25 cellular contexts compared by ENCODE assay signal in the genomic region with DNA sequence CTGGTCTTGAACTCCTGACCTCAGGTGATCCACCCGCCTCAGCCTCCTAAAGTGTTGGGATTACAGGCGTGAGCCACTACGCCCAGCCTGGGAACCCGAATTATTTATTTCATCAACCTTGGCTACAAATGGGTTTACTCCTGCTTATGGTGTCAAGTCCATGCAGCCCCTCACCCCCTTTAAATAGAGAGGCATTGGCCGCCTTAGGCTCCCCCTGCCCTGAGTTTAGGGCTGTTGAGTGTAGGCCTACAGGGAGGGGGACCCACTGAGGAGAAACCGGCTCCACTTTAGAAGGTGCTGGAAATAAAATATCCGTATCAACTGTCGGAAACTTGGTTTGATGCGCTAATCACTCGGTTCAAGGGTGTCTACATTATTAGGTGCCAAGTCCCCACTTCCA. TPM values are rescaled to one million over a fixed set of nuclear protein-coding genes. Genes with fewer than 3 reads are reported as not detected.
DNase-seq lines count a peak whose midpoint lies in the region; ATAC-seq, FAIRE-seq and TF ChIP-seq lines count a peak whose summit lies in the region.
"Had no signal": no experiment of that assay in that cellular context is flagged by ENCODE, and none has a peak within 500 bp of the region (broad histone marks: within the 10 kb centered on the region; RNA-seq: fewer than 3 reads in every experiment).

No MANE protein-coding gene starts in this region.

- H2AK5ac ChIP-seq in H1 (ENCODE audit: low read depth, low read length), result no peak overlapping the region

- no peak overlapping the region for H3K14ac ChIP-seq in H1 (ENCODE audit: insufficient read length)

- POLR2A ChIA-PET in H1 (lab: Charles Lee; ENCODE audit: partially characterized antibody), result interaction anchor here (1.0 to 16.7 kb wide), 4 partner anchors 14 to 455 kb away, joined by 3 to 192 read pairs (median 4); partner anchors contain the start of gene SP8

- peaks cover 81% of the 10 kb centered on the region for H3K27me3 ChIP-seq in HUES6 (ENCODE audit: control insufficient read depth, insufficient read depth, low read length)
- peaks cover 10 to 48% (median 34%) of the 10 kb centered on the region in 4 experiments for H3K27me3 ChIP-seq in H1 (replicated peaks in 1 of 4; ENCODE audit: control insufficient read depth in 3 of 4, extremely low read depth in 1 of 4, insufficient read depth in 3 of 4, low read length in 3 of 4)
- H3K27me3 ChIP-seq in right cardiac atrium (ENCODE audit: control insufficient read depth, insufficient read depth), result peaks cover 15% of the 10 kb centered on the region

- no peak for TF ChIP-seq RAD21 in H1 (IDR thresholded peaks at IDR 0.05 in 1 of 2, conservative IDR thresholded peaks at IDR 0.05 in 1 of 2; ENCODE audit: low read depth in 2 of 2, low read length in 2 of 2)

- H3K23me2 ChIP-seq in H1 (ENCODE audit: low read depth, low read length), result peaks cover 20% of the 10 kb centered on the region

- H3K4me3 Mint-ChIP-seq in neural crest cell, result peak overlapping the region; percentile 83

- H3K18ac ChIP-seq in H1 (ENCODE audit: extremely low read depth, low read length), result peak overlapping the region; percentile 80; the same call in 1 of the 2 replicates

- H3K56ac ChIP-seq in H1 (replicated peaks; ENCODE audit: insufficient read length, low read depth, low read length), result no peak overlapping the region

- in situ Hi-C loops in G401 (cut with HindIII; ENCODE audit: low sequenced_read_pairs), result no loop called here

- H4K5ac ChIP-seq in H1 (ENCODE audit: insufficient read length, low read depth, low read length), result no peak overlapping the region

- H3K27ac Mint-ChIP-seq in neural crest cell (ENCODE audit: unreplicated experiment), result no peak overlapping the region

- TF ChIP-seq POLR2A in H1 (IDR thresholded peaks at IDR 0.05; ENCODE audit: control extremely low read depth in 1 of 2, low read depth in 2 of 2, low read length in 2 of 2), result no peak

- H3K79me1 ChIP-seq in H1 (ENCODE audit: low read depth, low read length), result no peaks in the 10 kb centered on the region

- peaks cover 0 to 9% of the 10 kb centered on the region in 2 experiments; a peak in 2 of 4 replicates for H3K79me2 ChIP-seq in H1 (ENCODE audit: control insufficient read depth in 1 of 2, insufficient read depth in 2 of 2, low read length in 2 of 2)

- H4K8ac ChIP-seq in H1 (ENCODE audit: extremely low read depth, insufficient read depth, low read length), result no peak overlapping the region

- TF ChIP-seq CTCF in H1 (IDR thresholded peaks at IDR 0.05; ENCODE audit: control extremely low read depth in 1 of 3, insufficient read depth in 1 of 3, low read depth in 1 of 3, low read length in 3 of 3), result no peak
- TF ChIP-seq CTCF in neural crest cell (conservative IDR thresholded peaks at IDR 0.05), result no peak

- no peak overlapping the region for H2BK5ac ChIP-seq in H1 (ENCODE audit: low read depth, low read length)

- no peak overlapping the region for H3K23ac ChIP-seq in H1 (ENCODE audit: insufficient read length)

- H3K27ac ChIP-seq in HUES6 (ENCODE audit: low read depth, low read length) (no peak overlapping the region; the same call in 1 of the 2 replicates), H1 (ENCODE audit: low read depth, low read length) (no peak overlapping the region; the same call in 1 of the 2 replicates), right cardiac atrium (ENCODE audit: low read length) (no peak overlapping the region)
- H3K27ac ChIP-seq: GM23248, PC-9 had no signal

- H3K9me3 ChIP-seq in ES-I3 (ENCODE audit: control insufficient read depth, insufficient read depth, low read length) (no peaks in the 10 kb centered on the region), HUES6 (ENCODE audit: control insufficient read depth, insufficient read depth, low read depth, low read length) (no peaks in the 10 kb centered on the region), H1 (ENCODE audit: insufficient read depth in 2 of 2, low read depth in 1 of 2, low read length in 1 of 2) (no peaks in the 10 kb centered on the region), right cardiac atrium (ENCODE audit: control insufficient read depth, low read length) (peaks cover 1% of the 10 kb centered on the region)
- H3K9me3 ChIP-seq: BE2C, MG63 had no signal

- H4K91ac ChIP-seq in H1 (replicated peaks; ENCODE audit: insufficient read length, low read length), result peak overlapping the region; percentile 75

- peak in 1 of 2 experiments; percentile 63 for DNase-seq in H1 (ENCODE audit: low read depth in 1 of 2, low spot score in 2 of 2)
- no peak for DNase-seq in neural crest cell (ENCODE audit: low read depth, low spot score)
- no peak for DNase-seq in right cardiac atrium
- no peak for DNase-seq in iPS-NIHi11 (ENCODE audit: low spot score)
- DNase-seq in SIG-M5 treated with dmso at 0.1 percent for 504 hours (lab: John Stamatoyannopoulos, UW; ENCODE audit: unreplicated experiment), result no peak
- no peak for DNase-seq in G401 (ENCODE audit: low spot score)
- DNase-seq: 8988T, ACHN, BE2C, Calu3, DMS79 treated with DMSO at 0.1 percent for 48 hours, GM23248, KG1, MG63, NCI-H2029, NCI-H446, NCI-H524 treated with DMSO at 0.1 percent for 48 hours, NCI-H774, PC-9, Right ventricle myocardium superior had no signal

- peaks cover 93% of the 10 kb centered on the region for H3K27me3 Mint-ChIP-seq in neural crest cell (ENCODE audit: low read depth)

- H3K4ac ChIP-seq in H1 (replicated peaks; ENCODE audit: insufficient read length, low read depth, low read length), result no peak overlapping the region

- H2BK20ac ChIP-seq in H1 (ENCODE audit: low read length), result no peak overlapping the region

- H3K9me3 Mint-ChIP-seq in neural crest cell, result no peaks in the 10 kb centered on the region

- TF ChIP-seq EP300 in H1 (IDR thresholded peaks at IDR 0.05; ENCODE audit: borderline replicate concordance in 1 of 2, low read depth in 2 of 2, low read length in 2 of 2), result no peak

- no peak overlapping the region for H2AFZ ChIP-seq in H1 (ENCODE audit: low read length)
- H2AFZ ChIP-seq: GM23248, PC-9 had no signal

- H3K9ac ChIP-seq in ES-I3 (ENCODE audit: low read depth, low read length), result peak overlapping the region; percentile 30; the same call in 1 of the 2 replicates
- no peak overlapping the region for H3K9ac ChIP-seq in HUES6 (ENCODE audit: low read length)
- H3K9ac ChIP-seq in H1 (replicated peaks in 1 of 4; ENCODE audit: extremely low read depth in 1 of 4, low read depth in 3 of 4, low read length in 3 of 4), result no peak overlapping the region
- H3K9ac ChIP-seq: GM23248 had no signal

- peak overlapping the region; percentile 97 for H2BK120ac ChIP-seq in H1 (replicated peaks; ENCODE audit: low read depth, low read length)

- H3K36me3 ChIP-seq in ES-I3 (ENCODE audit: insufficient read depth, low read length) (no peaks in the 10 kb centered on the region), HUES6 (ENCODE audit: control insufficient read depth, insufficient read depth, low read length) (no peaks in the 10 kb centered on the region), H1 (ENCODE audit: control insufficient read depth in 2 of 4, insufficient read depth in 4 of 4, low read length in 3 of 4) (no peaks in the 10 kb centered on the region)
- H3K36me3 ChIP-seq: BE2C, MG63 had no signal

- FAIRE-seq in H1 (lab: Jason Lieb, UNC), result no peak
- FAIRE-seq: GM18507 had no signal

- no peak for ATAC-seq in right cardiac atrium

- no peaks in the 10 kb centered on the region for H4K20me1 ChIP-seq in H1 (replicated peaks in 1 of 2; ENCODE audit: control insufficient read depth in 1 of 2, insufficient read depth in 2 of 2, low read length in 2 of 2)

- WGBS in H1 (ENCODE audit: extremely low coverage in 1 of 2, insufficient coverage in 1 of 2, insufficient read length in 1 of 2, insufficient replicate concordance in 2 of 2, low coverage in 1 of 2, low lambda C conversion rate in 2 of 2, missing lambda C conversion rate in 1 of 2), 2 experiments, result 11% methylated on average over 10 of the region's 10 CpGs; no CpG with 5 or more reads in 1 of the 2 experiments
- 16% methylated on average over 10 of the region's 10 CpGs for WGBS in right cardiac atrium

- no peaks in the 10 kb centered on the region for H3K36me3 Mint-ChIP-seq in neural crest cell (ENCODE audit: low read depth)

- intact Hi-C loops in right cardiac atrium (cut with DNase I), result no loop called here

- H3K4me1 ChIP-seq in ES-I3 (ENCODE audit: insufficient read depth, low read length) (peaks cover 10% of the 10 kb centered on the region; the same call in 1 of the 2 replicates), HUES6 (ENCODE audit: control insufficient read depth, insufficient read depth, low read length) (peaks cover 58% of the 10 kb centered on the region), H1 (replicated peaks in 1 of 4; ENCODE audit: control insufficient read depth in 3 of 4, insufficient read depth in 4 of 4, low read length in 3 of 4) (peaks cover 12 to 29% (median 20%) of the 10 kb centered on the region in 4 experiments; a peak in 6 of 7 replicates), right cardiac atrium (ENCODE audit: control insufficient read depth, insufficient read depth, low read length) (peaks cover 4% of the 10 kb centered on the region)
- H3K4me1 ChIP-seq: BE2C had no signal

- no peak overlapping the region for H2BK15ac ChIP-seq in H1 (ENCODE audit: low read length)

- peaks cover 70% of the 10 kb centered on the region for H3K4me1 Mint-ChIP-seq in neural crest cell

- CTCF ChIA-PET in H1 (lab: Charles Lee; ENCODE audit: partially characterized antibody), result interaction anchor here (5.9 kb wide), 1 partner anchor 13 kb away, joined by 48 read pairs; no protein-coding TSS in a partner anchor

- H3K4me2 ChIP-seq in H1 (ENCODE audit: insufficient read depth in 1 of 2, low read depth in 2 of 2, low read length in 2 of 2), result peak overlapping the region; percentile 97 to 99
- H3K4me2 ChIP-seq: PC-9 had no signal

- H3K4me3 ChIP-seq in HUES6 (ENCODE audit: low read depth, low read length), result peak overlapping the region; percentile 51
- H3K4me3 ChIP-seq in H1 (ENCODE audit: extremely low read depth in 1 of 4, insufficient read depth in 2 of 4, low read depth in 3 of 4, low read length in 4 of 4), result peak overlapping the region in 3 of 4 experiments; percentile 11 to 76 (median 38); a peak in 5 of 8 replicates
- no peak overlapping the region for H3K4me3 ChIP-seq in right cardiac atrium (ENCODE audit: low read length)
- H3K4me3 ChIP-seq: GM23248, MG63, PC-9 had no signal

- 0 out of 2 replicates have a peak overlapping the region, but pooled peaks have one; percentile 71 for H2BK12ac ChIP-seq in H1 (ENCODE audit: low read depth, low read length)

RNA-seq across cellular contexts. Expression of gene SP8, which starts 8.7 kb away (rescaled TPM):
- 10.6 and 12.0 TPM in 2 replicates for total RNA-seq in H1 (2021; fragmentation: NEBNext Ultra II Directional; extraction: Animal tissue kit (Norgen Biotek cat#: 25700))
- polyA plus RNA-seq in H1 (2011; rRNA removed), result 11.3 and 13.5 TPM in 2 replicates
- 7.9 TPM for polyA plus RNA-seq in H1 (2011; cell fraction: cytosol; rRNA removed)
- polyA plus RNA-seq in H1 (2011; cell fraction: nucleus; rRNA removed), result 11.6 TPM
- polyA plus RNA-seq in H1 (2012, experiment 1 of 2), result 6.5 to 9.0 TPM (median 6.8 TPM) in 4 replicates
- 4.7 TPM for polyA plus RNA-seq in H1 (2012, experiment 2 of 2)
- 3.4 TPM for polyA plus RNA-seq in H1 (2013, experiment 1 of 2)
- 2.8 TPM for polyA plus RNA-seq in H1 (2013, experiment 2 of 2)
- polyA minus RNA-seq in H1 (2011; rRNA and poly(A)+ RNA removed), result 3.4 and 3.8 TPM in 2 replicates
- polyA minus RNA-seq in H1 (2011; cell fraction: cytosol; rRNA and poly(A)+ RNA removed), result 9.6 TPM
- 9.8 TPM for polyA minus RNA-seq in H1 (2011; cell fraction: nucleus; rRNA and poly(A)+ RNA removed)
- total RNA-seq in neural crest cell, result 33.7 and 34.1 TPM in 2 replicates
- not detected for total RNA-seq in right cardiac atrium
- polyA plus RNA-seq in right cardiac atrium, result not detected
- total RNA-seq in G401 (2014; rRNA removed; shearing (Covaris generic)), result not detected in 2 replicates
- total RNA-seq: Calu3, GM23248, HT-29, PC-9, Right ventricle myocardium superior, RPMI7951 had no signal
- polyA plus RNA-seq: GM23248 had no signal

Comparison
In these comparisons a context has a peak if more than half of its experiments do, and no peak if none do; other contexts are left out.
1. RNA of gene SP8, which starts 8.7 kb away (total RNA-seq): 33.7 to 34.1 TPM in neural crest cell and 10.6 to 12.0 TPM in H1; not detected in G401 and not detected in right cardiac atrium; every median in the first group is over 10 times any median in the second.